ENCODE assay signal across 1 cellular context in the genomic region with DNA sequence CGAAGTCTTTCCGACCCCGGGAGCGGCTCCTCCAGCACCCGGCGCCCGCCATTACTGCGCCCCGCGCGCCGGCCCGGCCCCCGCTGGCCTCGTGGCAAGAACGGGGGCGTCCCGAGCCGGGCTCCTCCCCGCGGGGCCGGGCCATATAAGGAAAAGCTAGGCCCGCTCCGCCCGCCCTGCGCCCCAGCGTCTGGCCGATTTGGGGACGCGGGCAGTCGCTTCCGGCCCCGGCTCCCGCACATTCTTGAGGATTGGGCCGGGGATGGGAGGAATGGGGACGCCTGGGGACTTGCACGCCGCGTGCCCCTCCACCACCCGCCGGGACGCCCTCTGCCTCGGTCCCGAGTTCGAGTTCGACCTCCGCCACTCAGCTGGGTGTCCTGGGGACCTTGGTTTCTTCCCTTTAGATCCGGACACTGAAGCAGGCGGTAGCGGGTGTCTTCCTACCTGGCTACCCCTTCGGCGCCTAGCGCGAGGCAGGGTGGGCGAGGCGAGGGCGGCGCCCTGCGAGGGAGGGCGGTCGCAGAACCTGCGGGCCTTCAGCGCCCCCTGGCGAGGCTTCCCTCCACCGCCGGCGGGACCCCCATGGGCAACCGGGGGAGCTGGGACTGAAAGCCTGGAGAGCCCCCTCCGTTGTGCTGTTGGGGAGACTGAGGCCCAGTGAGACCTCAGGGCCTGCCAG.
A peak's percentile ranks its signal among the peaks of the same experiment; 100 is the strongest.
TF ChIP-seq lines count a peak whose summit lies in the region.

No MANE protein-coding gene starts in this region.

TF ChIP-seq in SK-N-SH, 30 proteins besides CTCF, POLR2A, EP300 and RAD21 (continued from another document):
- TF ChIP-seq GATA2 (CRISPR knock-in tag; IDR thresholded peaks at IDR 0.05) (no peak), MEF2A (IDR thresholded peaks at IDR 0.05; ENCODE audit: borderline replicate concordance, low read depth) (no peak), TAF1 (IDR thresholded peaks at IDR 0.05; ENCODE audit: borderline replicate concordance, low read depth, low read length) (peak; percentile 76; the same call in 1 of the 2 replicates), ELF1 (IDR thresholded peaks at IDR 0.05) (no peak), POLR2AphosphoS5 (IDR thresholded peaks at IDR 0.05; ENCODE audit: low read depth, low read length) (peak; percentile 76), NRF1 (IDR thresholded peaks at IDR 0.05; ENCODE audit: low read depth, low read length) (peak; percentile 6; the same call in 1 of the 2 replicates), JUND (IDR thresholded peaks at IDR 0.05) (no peak), FOSL2 (IDR thresholded peaks at IDR 0.05; ENCODE audit: borderline replicate concordance, low read depth) (no peak), SMC3 (IDR thresholded peaks at IDR 0.05; ENCODE audit: low read depth, low read length) (peak; percentile 70), RCOR1 (IDR thresholded peaks at IDR 0.05; ENCODE audit: low read length) (no peak), EZH2phosphoT487 (IDR thresholded peaks at IDR 0.05; ENCODE audit: borderline replicate concordance, low read depth) (no peak), MXI1 (IDR thresholded peaks at IDR 0.05; ENCODE audit: low read depth, low read length) (peak; percentile 74), CHD2 (IDR thresholded peaks at IDR 0.05; ENCODE audit: low read length, partially characterized antibody) (no peak), RXRA (IDR thresholded peaks at IDR 0.05; ENCODE audit: borderline replicate concordance, low read depth) (no peak), SIN3A (IDR thresholded peaks at IDR 0.05; ENCODE audit: borderline replicate concordance, low read depth, low read length) (no peak)
- TF ChIP-seq, protein P1, sequence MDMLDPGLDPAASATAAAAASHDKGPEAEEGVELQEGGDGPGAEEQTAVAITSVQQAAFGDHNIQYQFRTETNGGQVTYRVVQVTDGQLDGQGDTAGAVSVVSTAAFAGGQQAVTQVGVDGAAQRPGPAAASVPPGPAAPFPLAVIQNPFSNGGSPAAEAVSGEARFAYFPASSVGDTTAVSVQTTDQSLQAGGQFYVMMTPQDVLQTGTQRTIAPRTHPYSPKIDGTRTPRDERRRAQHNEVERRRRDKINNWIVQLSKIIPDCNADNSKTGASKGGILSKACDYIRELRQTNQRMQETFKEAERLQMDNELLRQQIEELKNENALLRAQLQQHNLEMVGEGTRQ (IDR thresholded peaks at IDR 0.05; ENCODE audit: borderline replicate concordance, low read depth, low read length), result no peak
- TF ChIP-seq, protein P2, sequence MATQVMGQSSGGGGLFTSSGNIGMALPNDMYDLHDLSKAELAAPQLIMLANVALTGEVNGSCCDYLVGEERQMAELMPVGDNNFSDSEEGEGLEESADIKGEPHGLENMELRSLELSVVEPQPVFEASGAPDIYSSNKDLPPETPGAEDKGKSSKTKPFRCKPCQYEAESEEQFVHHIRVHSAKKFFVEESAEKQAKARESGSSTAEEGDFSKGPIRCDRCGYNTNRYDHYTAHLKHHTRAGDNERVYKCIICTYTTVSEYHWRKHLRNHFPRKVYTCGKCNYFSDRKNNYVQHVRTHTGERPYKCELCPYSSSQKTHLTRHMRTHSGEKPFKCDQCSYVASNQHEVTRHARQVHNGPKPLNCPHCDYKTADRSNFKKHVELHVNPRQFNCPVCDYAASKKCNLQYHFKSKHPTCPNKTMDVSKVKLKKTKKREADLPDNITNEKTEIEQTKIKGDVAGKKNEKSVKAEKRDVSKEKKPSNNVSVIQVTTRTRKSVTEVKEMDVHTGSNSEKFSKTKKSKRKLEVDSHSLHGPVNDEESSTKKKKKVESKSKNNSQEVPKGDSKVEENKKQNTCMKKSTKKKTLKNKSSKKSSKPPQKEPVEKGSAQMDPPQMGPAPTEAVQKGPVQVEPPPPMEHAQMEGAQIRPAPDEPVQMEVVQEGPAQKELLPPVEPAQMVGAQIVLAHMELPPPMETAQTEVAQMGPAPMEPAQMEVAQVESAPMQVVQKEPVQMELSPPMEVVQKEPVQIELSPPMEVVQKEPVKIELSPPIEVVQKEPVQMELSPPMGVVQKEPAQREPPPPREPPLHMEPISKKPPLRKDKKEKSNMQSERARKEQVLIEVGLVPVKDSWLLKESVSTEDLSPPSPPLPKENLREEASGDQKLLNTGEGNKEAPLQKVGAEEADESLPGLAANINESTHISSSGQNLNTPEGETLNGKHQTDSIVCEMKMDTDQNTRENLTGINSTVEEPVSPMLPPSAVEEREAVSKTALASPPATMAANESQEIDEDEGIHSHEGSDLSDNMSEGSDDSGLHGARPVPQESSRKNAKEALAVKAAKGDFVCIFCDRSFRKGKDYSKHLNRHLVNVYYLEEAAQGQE (IDR thresholded peaks at IDR 0.05; ENCODE audit: low read depth, low read length), result no peak; the same call in 1 of the 2 replicates
- TF ChIP-seq, protein P3, sequence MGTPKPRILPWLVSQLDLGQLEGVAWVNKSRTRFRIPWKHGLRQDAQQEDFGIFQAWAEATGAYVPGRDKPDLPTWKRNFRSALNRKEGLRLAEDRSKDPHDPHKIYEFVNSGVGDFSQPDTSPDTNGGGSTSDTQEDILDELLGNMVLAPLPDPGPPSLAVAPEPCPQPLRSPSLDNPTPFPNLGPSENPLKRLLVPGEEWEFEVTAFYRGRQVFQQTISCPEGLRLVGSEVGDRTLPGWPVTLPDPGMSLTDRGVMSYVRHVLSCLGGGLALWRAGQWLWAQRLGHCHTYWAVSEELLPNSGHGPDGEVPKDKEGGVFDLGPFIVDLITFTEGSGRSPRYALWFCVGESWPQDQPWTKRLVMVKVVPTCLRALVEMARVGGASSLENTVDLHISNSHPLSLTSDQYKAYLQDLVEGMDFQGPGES (IDR thresholded peaks at IDR 0.05; ENCODE audit: low read depth, low read length), result no peak
TF ChIP-seq in SK-N-SH: peak in this region for 8.
